ENCODE assay signal across 11 cellular contexts in genomic region chr21:29182674-29183073, GRCh38. TPM values are rescaled to one million over a fixed set of nuclear protein-coding genes. Genes with fewer than 3 reads are reported as not detected.
DNase-seq lines count a peak whose midpoint lies in the region; ATAC-seq, FAIRE-seq and TF ChIP-seq lines count a peak whose summit lies in the region.
"Had no signal": no experiment of that assay in that cellular context is flagged by ENCODE, and none has a peak within 500 bp of the region (broad histone marks: within the 10 kb centered on the region; RNA-seq: fewer than 3 reads in every experiment).

No MANE protein-coding gene starts in this region.

- TF ChIP-seq POLR2A in GM12892 (IDR thresholded peaks at IDR 0.05; ENCODE audit: low read depth, low read length), result no peak

- no peak overlapping the region for H3K4me3 Mint-ChIP-seq in glutamatergic neuron (ENCODE audit: unreplicated experiment)

- no peaks in the 10 kb centered on the region for H3K9me3 ChIP-seq in HEK293 (ENCODE audit: control insufficient read depth, insufficient read depth, low read depth, low read length)

- TF ChIP-seq CTCF in 22Rv1 (IDR thresholded peaks at IDR 0.05), result no peak
- no peak for TF ChIP-seq CTCF in HEK293 (tag by site-specific recombination; IDR thresholded peaks at IDR 0.05)
- TF ChIP-seq CTCF in choroid plexus epithelial cell (conservative IDR thresholded peaks at IDR 0.05; ENCODE audit: low read depth, low read length), result no peak
- no peak for TF ChIP-seq CTCF in omental fat pad (IDR thresholded peaks at IDR 0.05)
- no peak for TF ChIP-seq CTCF in glutamatergic neuron (IDR thresholded peaks at IDR 0.05; ENCODE audit: partially characterized antibody, unreplicated experiment)

- DNase-seq in choroid plexus epithelial cell (ENCODE audit: low read depth), result peak; percentile 53
- DNase-seq in omental fat pad (ENCODE audit: low spot score), result no peak
- no peak for DNase-seq in GM12892 (ENCODE audit: insufficient read length)
- no peak for DNase-seq in glutamatergic neuron
- no peak for DNase-seq in NCI-H510A (lab: John Stamatoyannopoulos, UW)
- no peak for DNase-seq in NCI-H187 (lab: John Stamatoyannopoulos, UW)
- DNase-seq: activated CD4-positive, alpha-beta T cell treated with anti-CD3 and anti-CD28 coated beads for 4 hours; activated naive CD8-positive, alpha-beta T cell treated with anti-CD3 and anti-CD28 coated beads, Interleukin-2, amount 50 U/mL, for 24 hours; naive B cell had no signal

- peak overlapping the region; percentile 68; the same call in 1 of the 2 replicates for H3K27ac ChIP-seq in 22Rv1
- H3K27ac ChIP-seq in HEK293 (ENCODE audit: extremely low read depth, low read depth, low read length), result no peak overlapping the region

- peak; percentile 10 for ATAC-seq in omental fat pad (ENCODE audit: low FRiP score)
- ATAC-seq: activated naive CD8-positive, alpha-beta T cell treated with anti-CD3 and anti-CD28 coated beads, Interleukin-2, amount 50 U/mL, for 24 hours had no signal

- H3K36me3 ChIP-seq in HEK293 (ENCODE audit: control insufficient read depth in 2 of 2, insufficient read depth in 1 of 2, low read length in 2 of 2), result no peaks in the 10 kb centered on the region

- H3K27me3 Mint-ChIP-seq in glutamatergic neuron (ENCODE audit: unreplicated experiment), result no peaks in the 10 kb centered on the region
- H3K27me3 Mint-ChIP-seq: activated naive CD8-positive, alpha-beta T cell treated with anti-CD3 and anti-CD28 coated beads, Interleukin-2, amount 50 U/mL, for 24 hours; naive B cell had no signal

- H3K4me3 ChIP-seq in HEK293 (ENCODE audit: low read depth, low read length), result no peak overlapping the region
- H3K4me3 ChIP-seq in choroid plexus epithelial cell (ENCODE audit: low read depth, low read length), result no peak overlapping the region

- H3K4me1 Mint-ChIP-seq in glutamatergic neuron (ENCODE audit: low read depth, unreplicated experiment), result no peaks in the 10 kb centered on the region

- no peaks in the 10 kb centered on the region for H3K36me3 Mint-ChIP-seq in glutamatergic neuron (ENCODE audit: unreplicated experiment)

- no peak for FAIRE-seq in GM12892 (lab: Jason Lieb, UNC)

- no peaks in the 10 kb centered on the region for H3K4me1 ChIP-seq in HEK293 (ENCODE audit: control insufficient read depth, insufficient read depth, low read length)

- CTCF ChIA-PET in HEK293 (lab: Yijun Ruan, JAX), result interaction anchor here (0.6 kb wide), 1 partner anchor 26 kb away, joined by 3 read pairs; no protein-coding TSS in a partner anchor

- H3K9me3 Mint-ChIP-seq in glutamatergic neuron (ENCODE audit: unreplicated experiment), result peaks cover 1% of the 10 kb centered on the region
- H3K9me3 Mint-ChIP-seq: activated naive CD8-positive, alpha-beta T cell treated with anti-CD3 and anti-CD28 coated beads, Interleukin-2, amount 50 U/mL, for 24 hours had no signal

- H3K27ac Mint-ChIP-seq in glutamatergic neuron (ENCODE audit: unreplicated experiment), result no peak overlapping the region

- POLR2A ChIA-PET in HEK293 (lab: Yijun Ruan, JAX), result interaction anchor here (0.8 kb wide), 1 partner anchor 9 kb away, joined by 3 read pairs; no protein-coding TSS in a partner anchor

TF ChIP-seq in HEK293, 187 proteins besides CTCF, POLR2A, EP300 and RAD21:
- TF ChIP-seq KLF1 (tag by site-specific recombination; IDR thresholded peaks at IDR 0.05), result peak; percentile 55; the same call in 1 of the 2 replicates
- TF ChIP-seq ZNF660 (tag by site-specific recombination; IDR thresholded peaks at IDR 0.05), result no peak
- 0 out of 2 replicates have a peak, but pooled peaks have one; percentile 43 for TF ChIP-seq KLF16 (tag by site-specific recombination; IDR thresholded peaks at IDR 0.05)

RNA-seq across cellular contexts. Expression of gene MAP3K7CL, which starts 52.2 kb away (rescaled TPM):
- total RNA-seq in omental fat pad, result 1 to 10 TPM; 5.1 to 7.1 (median 5.9) TPM
- polyA plus RNA-seq in GM12892 (2012; ENCODE audit: missing spikeins), result 9.7 TPM
- 1.2 TPM for total RNA-seq in glutamatergic neuron (ENCODE audit: unreplicated experiment)
